14 cellular contexts compared by ENCODE assay signal in genomic region chr1:233721003-233721595, GRCh38.
DNase-seq lines count a peak whose midpoint lies in the region; ATAC-seq and TF ChIP-seq lines count a peak whose summit lies in the region.
"Had no signal": no experiment of that assay in that cellular context is flagged by ENCODE, and none has a peak within 500 bp of the region (broad histone marks: within the 10 kb centered on the region; RNA-seq: fewer than 3 reads in every experiment).

No MANE protein-coding gene starts in this region.

- H3K9me3 ChIP-seq in neural cell (ENCODE audit: low read length) (no peaks in the 10 kb centered on the region), psoas muscle (no peaks in the 10 kb centered on the region)
- H3K9me3 ChIP-seq: lower lobe of right lung, thoracic aorta had no signal

- H3K36me3 ChIP-seq in neural cell (ENCODE audit: insufficient read depth, low read length) (no peaks in the 10 kb centered on the region), psoas muscle (ENCODE audit: insufficient read depth in 1 of 2, low read depth in 1 of 2) (no peaks in the 10 kb centered on the region)
- H3K36me3 ChIP-seq: brain microvascular endothelial cell, lower lobe of right lung, thoracic aorta had no signal

- no peaks in the 10 kb centered on the region for H3F3A ChIP-seq in neural cell (ENCODE audit: insufficient read depth, low read length, poor library complexity, severe bottlenecking)

- H3K4me2 ChIP-seq in neural cell (ENCODE audit: low read length): no peak overlapping the region

- WGBS in psoas muscle, 3 donors: 40 to 47% (median 46%) methylated on average over 4 of the region's 4 CpGs

- no peak overlapping the region for H3K4me3 Mint-ChIP-seq in WTC11
- H3K4me3 Mint-ChIP-seq in chondrocyte (ENCODE audit: unreplicated experiment): no peak overlapping the region
- H3K4me3 Mint-ChIP-seq: activated T-cell treated with anti-CD3 and anti-CD28 coated beads, Interleukin-2, amount 50 U/mL, for 4 hours had no signal

- peaks cover 26% of the 10 kb centered on the region for H3K4me1 Mint-ChIP-seq in WTC11
- no peaks in the 10 kb centered on the region for H3K4me1 Mint-ChIP-seq in chondrocyte (ENCODE audit: low read depth)

- no peak overlapping the region for H2AFZ ChIP-seq in neural cell (ENCODE audit: low read depth, low read length)
- H2AFZ ChIP-seq: parathyroid adenoma had no signal

- peak overlapping the region; percentile 36 for H3K9ac ChIP-seq in neural cell (ENCODE audit: low read length)
- H3K9ac ChIP-seq: parathyroid adenoma had no signal

- POLR2A ChIA-PET in WTC11 (lab: Charles Lee): no interaction called here

- H3K27ac ChIP-seq in neural cell (ENCODE audit: low read length) (peak overlapping the region; percentile 73), psoas muscle (no peak overlapping the region), dorsolateral prefrontal cortex (no peak overlapping the region)
- H3K27ac ChIP-seq: brain microvascular endothelial cell, lower lobe of right lung, parathyroid adenoma, thoracic aorta had no signal

- no peaks in the 10 kb centered on the region for H4K20me1 ChIP-seq in neural cell (ENCODE audit: insufficient read depth)

- H3K4me3 ChIP-seq in neural cell (ENCODE audit: low read length) (no peak overlapping the region), psoas muscle (no peak overlapping the region), dorsolateral prefrontal cortex (no peak overlapping the region)
- H3K4me3 ChIP-seq: lower lobe of right lung, thoracic aorta had no signal

- peak; percentile 16 for DNase-seq in NCI-H748 (lab: John Stamatoyannopoulos, UW; ENCODE audit: unreplicated experiment)
- DNase-seq in NCI-H748 treated with DMSO at 0.1 percent for 48 hours (lab: John Stamatoyannopoulos, UW): no peak
- no peak for DNase-seq in WTC11 (ENCODE audit: low spot score)
- no peak for DNase-seq in psoas muscle
- no peak for DNase-seq in dorsolateral prefrontal cortex
- DNase-seq in chondrocyte (ENCODE audit: low spot score): no peak
- DNase-seq: activated T-cell treated with anti-CD3 and anti-CD28 coated beads, Interleukin-2, amount 50 U/mL, for 4 hours; brain microvascular endothelial cell; KBM-7; lower lobe of right lung had no signal

- H3K36me3 Mint-ChIP-seq in WTC11 (peaks cover 6% of the 10 kb centered on the region; the same call in 1 of the 2 replicates), chondrocyte (ENCODE audit: low read depth) (no peaks in the 10 kb centered on the region)

- CTCF ChIA-PET in WTC11 (lab: Charles Lee): interaction anchor here (1.0 to 1.4 kb wide), 2 partner anchors 9 to 345 kb away, joined by 3 to 4 read pairs; no protein-coding TSS in a partner anchor

- no peaks in the 10 kb centered on the region for H3K4me1 ChIP-seq in psoas muscle
- H3K4me1 ChIP-seq: lower lobe of right lung, parathyroid adenoma had no signal

- ATAC-seq in HG03520 (IDR thresholded peaks at IDR 0.05; ENCODE audit: unreplicated experiment): peak; percentile 92
- ATAC-seq in WTC11: peak; percentile 54
- ATAC-seq in psoas muscle: no peak
- ATAC-seq: lower lobe of right lung had no signal

- TF ChIP-seq CTCF in WTC11 (IDR thresholded peaks at IDR 0.05) (no peak), neural cell (IDR thresholded peaks at IDR 0.05; ENCODE audit: poor library complexity, severe bottlenecking) (no peak), psoas muscle (IDR thresholded peaks at IDR 0.05) (no peak), dorsolateral prefrontal cortex (IDR thresholded peaks at IDR 0.05 in 54 of 56, conservative IDR thresholded peaks at IDR 0.05 in 2 of 56; ENCODE audit: low read depth in 1 of 56, partially characterized antibody in 56 of 56) (no peak), chondrocyte (IDR thresholded peaks at IDR 0.05) (no peak)

- H3K9me2 ChIP-seq in neural cell (ENCODE audit: insufficient read depth, low read length): no peaks in the 10 kb centered on the region

- H3K27me3 Mint-ChIP-seq in WTC11 (ENCODE audit: low read depth): peaks cover 6% of the 10 kb centered on the region
- peaks cover 2% of the 10 kb centered on the region for H3K27me3 Mint-ChIP-seq in chondrocyte (ENCODE audit: low read depth)

- H3K27me3 ChIP-seq in neural cell (ENCODE audit: insufficient read depth, low read depth, low read length) (no peaks in the 10 kb centered on the region), psoas muscle (ENCODE audit: insufficient read depth in 3 of 3, low read length in 2 of 3) (no peaks in the 10 kb centered on the region), dorsolateral prefrontal cortex (no peaks in the 10 kb centered on the region)
- H3K27me3 ChIP-seq: brain microvascular endothelial cell had no signal

- intact Hi-C loops in psoas muscle (cut with DNase I) (no loop called here), dorsolateral prefrontal cortex (cut with DNase I) (no loop called here)

- H3K9me3 Mint-ChIP-seq in WTC11 (peaks cover 23% of the 10 kb centered on the region), chondrocyte (ENCODE audit: low read depth) (peaks cover 2% of the 10 kb centered on the region)
- H3K9me3 Mint-ChIP-seq: activated T-cell treated with anti-CD3 and anti-CD28 coated beads, Interleukin-2, amount 50 U/mL, for 4 hours had no signal

- H3K27ac Mint-ChIP-seq in WTC11 (0 out of 2 replicates have a peak overlapping the region, but pooled peaks have one; percentile 13), chondrocyte (ENCODE audit: unreplicated experiment) (no peak overlapping the region)

- peak; percentile 91 for TF ChIP-seq EP300 in neural cell (conservative IDR thresholded peaks at IDR 0.05; ENCODE audit: poor library complexity, severe bottlenecking)

- no peak for TF ChIP-seq RAD21 in neural cell (conservative IDR thresholded peaks at IDR 0.05)

- no peaks in the 10 kb centered on the region for H3K79me2 ChIP-seq in neural cell (replicated peaks; ENCODE audit: insufficient read depth, low read length)
- H3K79me2 ChIP-seq: parathyroid adenoma had no signal

TF ChIP-seq in WTC11, 78 proteins besides CTCF, POLR2A, EP300 and RAD21:
- TF ChIP-seq ZBTB21 (CRISPR knock-in tag; IDR thresholded peaks at IDR 0.05; ENCODE audit: borderline replicate concordance): no peak
- TF ChIP-seq NR2C2 (CRISPR knock-in tag; IDR thresholded peaks at IDR 0.05): no peak
- TF ChIP-seq USF2 (CRISPR knock-in tag; IDR thresholded peaks at IDR 0.05): peak; percentile 67
- TF ChIP-seq USF1 (CRISPR knock-in tag; IDR thresholded peaks at IDR 0.05): peak; percentile 63; the same call in 1 of the 2 replicates
- no peak for TF ChIP-seq ZNF396 (CRISPR knock-in tag; IDR thresholded peaks at IDR 0.05; ENCODE audit: borderline replicate concordance)
- no peak for TF ChIP-seq NFYB (CRISPR knock-in tag; conservative IDR thresholded peaks at IDR 0.05; ENCODE audit: low read depth)
- TF ChIP-seq ETV6 (CRISPR knock-in tag; IDR thresholded peaks at IDR 0.05): no peak

TF ChIP-seq in neural cell, 6 proteins besides CTCF, POLR2A, EP300 and RAD21:
- TF ChIP-seq POLR2AphosphoS5 (IDR thresholded peaks at IDR 0.05) (peak; percentile 77), REST (IDR thresholded peaks at IDR 0.05; ENCODE audit: borderline replicate concordance) (peak; percentile 75), EZH2 (IDR thresholded peaks at IDR 0.05; ENCODE audit: borderline replicate concordance, insufficient read depth, low read length, poor library complexity, severe bottlenecking) (no peak)

Comparison
In these comparisons a context has a peak if more than half of its experiments do, and no peak if none do; other contexts are left out.
1. ATAC-seq: peak in HG03520 (single experiment) and WTC11 (single experiment); none in psoas muscle (0 of 4).